ENCODE assay signal across 15 cellular contexts in genomic region chr16:85195884-85196816, GRCh38.
DNase-seq lines count a peak whose midpoint lies in the region; ATAC-seq and TF ChIP-seq lines count a peak whose summit lies in the region.
"Had no signal": no experiment of that assay in that cellular context is flagged by ENCODE, and none has a peak within 500 bp of the region (broad histone marks: within the 10 kb centered on the region; RNA-seq: fewer than 3 reads in every experiment).

No MANE protein-coding gene starts in this region.

- H3K9me3 ChIP-seq in A673 (ENCODE audit: low read depth, low read length, poor library complexity, severe bottlenecking) (no peaks in the 10 kb centered on the region), ascending aorta (no peaks in the 10 kb centered on the region), right cardiac atrium (ENCODE audit: control insufficient read depth, low read length) (no peaks in the 10 kb centered on the region)

- intact Hi-C loops in A673 (cut with micrococcal nuclease; ENCODE audit: unreplicated experiment) (no loop called here), ascending aorta (cut with DNase I) (no loop called here), right cardiac atrium (cut with DNase I) (no loop called here)

- H3K4me3 Mint-ChIP-seq in progenitor cell of endocrine pancreas (ENCODE audit: low read depth) = no peak overlapping the region
- H3K4me3 Mint-ChIP-seq: immature natural killer cell; naive thymus-derived CD4-positive, alpha-beta T cell had no signal

- H3K27ac ChIP-seq in A673 (ENCODE audit: low read depth, low read length, poor library complexity, severe bottlenecking) (peak overlapping the region; percentile 10), ascending aorta (peak overlapping the region; percentile 35 to 61), right cardiac atrium (ENCODE audit: low read length) (peak overlapping the region; percentile 27)

- H3K36me3 Mint-ChIP-seq in progenitor cell of endocrine pancreas (ENCODE audit: insufficient read depth) = no peaks in the 10 kb centered on the region
- H3K36me3 Mint-ChIP-seq: immature natural killer cell; naive thymus-derived CD4-positive, alpha-beta T cell had no signal

- WGBS in right cardiac atrium = 50% methylated on average over 25 of the region's 25 CpGs

- no peaks in the 10 kb centered on the region for H3K9me3 Mint-ChIP-seq in progenitor cell of endocrine pancreas (ENCODE audit: low read depth)
- H3K9me3 Mint-ChIP-seq: immature natural killer cell had no signal

- no peak overlapping the region for H3K4me3 ChIP-seq in A673 (ENCODE audit: low read depth, low read length, poor library complexity, severe bottlenecking)
- no peak overlapping the region for H3K4me3 ChIP-seq in ascending aorta
- no peak overlapping the region for H3K4me3 ChIP-seq in right cardiac atrium (ENCODE audit: low read length)

- H3K36me3 ChIP-seq in A673 (ENCODE audit: insufficient read depth, low read length, poor library complexity, severe bottlenecking) (no peaks in the 10 kb centered on the region), ascending aorta (no peaks in the 10 kb centered on the region)

- H3K27me3 Mint-ChIP-seq in progenitor cell of endocrine pancreas = no peaks in the 10 kb centered on the region

- ATAC-seq in right cardiac atrium (peak; percentile 53 to 60), HG03342 (IDR thresholded peaks at IDR 0.05; ENCODE audit: unreplicated experiment) (no peak)
- ATAC-seq: naive thymus-derived CD4-positive, alpha-beta T cell; PC-3 had no signal

- H3K27me3 ChIP-seq in A673 (replicated peaks; ENCODE audit: insufficient read depth, low read depth, low read length, poor library complexity) = no peaks in the 10 kb centered on the region
- no peaks in the 10 kb centered on the region for H3K27me3 ChIP-seq in ascending aorta
- H3K27me3 ChIP-seq in right cardiac atrium (ENCODE audit: control insufficient read depth, insufficient read depth) = no peaks in the 10 kb centered on the region

- CTCF ChIA-PET in A673 (lab: Charles Lee) = no interaction called here

- POLR2A ChIA-PET in A673 (lab: Charles Lee; ENCODE audit: low non-redundant PET) = no interaction called here

- H3K4me1 Mint-ChIP-seq in progenitor cell of endocrine pancreas (ENCODE audit: low read depth) = peaks cover 13% of the 10 kb centered on the region
- H3K4me1 Mint-ChIP-seq: immature natural killer cell had no signal

- peak overlapping the region; percentile 29 for H3K27ac Mint-ChIP-seq in progenitor cell of endocrine pancreas
- H3K27ac Mint-ChIP-seq: naive thymus-derived CD4-positive, alpha-beta T cell had no signal

- no peak for DNase-seq in A673 (ENCODE audit: low spot score)
- no peak for DNase-seq in ascending aorta (ENCODE audit: low spot score in 2 of 2)
- peak in 2 of 3 donors; percentile 64 to 75 for DNase-seq in right cardiac atrium
- DNase-seq in progenitor cell of endocrine pancreas (ENCODE audit: low spot score, unreplicated experiment) = no peak
- DNase-seq in DMS53 (lab: John Stamatoyannopoulos, UW) = no peak
- DNase-seq in NCI-H1694 treated with DMSO at 0.1 percent for 48 hours (lab: John Stamatoyannopoulos, UW) = no peak
- no peak for DNase-seq in stimulated activated CD4-positive, alpha-beta T cell treated with anti-CD3 and anti-CD28 coated beads, Interleukin-1b, Interleukin-23, amount 100 ng/mL, for 48 hours
- DNase-seq: activated CD4-positive, alpha-beta T cell treated with anti-CD3 and anti-CD28 coated beads for 1 hour; activated T-cell treated with anti-CD3 and anti-CD28 coated beads, Interleukin-2, amount 50 U/mL, for 1 hour; dermis blood vessel endothelial cell; immature natural killer cell; naive thymus-derived CD4-positive, alpha-beta T cell; NCI-H1105; PC-3 had no signal

- TF ChIP-seq CTCF in A673 (conservative IDR thresholded peaks at IDR 0.05; ENCODE audit: low read depth, low read length) (no peak), ascending aorta (IDR thresholded peaks at IDR 0.05) (no peak), progenitor cell of endocrine pancreas (IDR thresholded peaks at IDR 0.05; ENCODE audit: unreplicated experiment) (no peak)

- BruUV-seq in A673 (replicated peaks; lab: Mats Ljungman, UMichigan) = no TSS peak

- H3K4me1 ChIP-seq in A673 (ENCODE audit: insufficient read depth, low read length, poor library complexity, severe bottlenecking) (no peaks in the 10 kb centered on the region), ascending aorta (peaks cover 13 to 20% of the 10 kb centered on the region in 2 donors), right cardiac atrium (ENCODE audit: control insufficient read depth, insufficient read depth, low read length) (peaks cover 14% of the 10 kb centered on the region)

Comparison
In these comparisons a context has a peak if more than half of its experiments do, and no peak if none do; other contexts are left out.
1. DNase-seq: peak in right cardiac atrium (2 of 3); none in A673 (single experiment), ascending aorta (0 of 2), progenitor cell of endocrine pancreas (single experiment), DMS53 (single experiment), NCI-H1694 treated with DMSO at 0.1 percent for 48 hours (single experiment) and stimulated activated CD4-positive, alpha-beta T cell treated with anti-CD3 and anti-CD28 coated beads, Interleukin-1b, Interleukin-23, amount 100 ng/mL, for 48 hours (single experiment).
2. Peak in every context shown above with its lines, with median percentiles within 50 percentile points of each other: H3K27ac ChIP-seq.